In genomic region chr2:187519419-187520120, GRCh38 we compare ENCODE assay signal across 1 cellular context.
A peak's percentile ranks its signal among the peaks of the same experiment; 100 is the strongest.
TF ChIP-seq lines count a peak whose summit lies in the region.

No MANE protein-coding gene starts in this region.

TF ChIP-seq in HepG2, 621 proteins besides CTCF, POLR2A, EP300 and RAD21 (continued from another document and continues in another):
- TF ChIP-seq, protein P1, sequence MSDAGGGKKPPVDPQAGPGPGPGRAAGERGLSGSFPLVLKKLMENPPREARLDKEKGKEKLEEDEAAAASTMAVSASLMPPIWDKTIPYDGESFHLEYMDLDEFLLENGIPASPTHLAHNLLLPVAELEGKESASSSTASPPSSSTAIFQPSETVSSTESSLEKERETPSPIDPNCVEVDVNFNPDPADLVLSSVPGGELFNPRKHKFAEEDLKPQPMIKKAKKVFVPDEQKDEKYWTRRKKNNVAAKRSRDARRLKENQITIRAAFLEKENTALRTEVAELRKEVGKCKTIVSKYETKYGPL (CRISPR knock-in tag; IDR thresholded peaks at IDR 0.05), result no peak
- TF ChIP-seq AGO1 (IDR thresholded peaks at IDR 0.05; ENCODE audit: low read depth, low read length, poor library complexity, severe bottlenecking) (no peak), ZNF225 (CRISPR knock-in tag; IDR thresholded peaks at IDR 0.05) (no peak), GLMP (CRISPR knock-in tag; IDR thresholded peaks at IDR 0.05; ENCODE audit: borderline replicate concordance) (no peak), ZKSCAN8 (CRISPR knock-in tag; IDR thresholded peaks at IDR 0.05; ENCODE audit: borderline replicate concordance) (no peak), ZNF367 (CRISPR knock-in tag; IDR thresholded peaks at IDR 0.05; ENCODE audit: borderline replicate concordance) (no peak), ZNF557 (CRISPR knock-in tag; IDR thresholded peaks at IDR 0.05) (no peak), MXD4 (CRISPR knock-in tag; IDR thresholded peaks at IDR 0.05) (no peak), ZFP36L1 (CRISPR knock-in tag; IDR thresholded peaks at IDR 0.05) (no peak), FOXA3 (CRISPR knock-in tag; IDR thresholded peaks at IDR 0.05) (peak; percentile 81), ZFP90 (CRISPR knock-in tag; IDR thresholded peaks at IDR 0.05; ENCODE audit: borderline replicate concordance) (no peak; the same call in 1 of the 2 replicates), EHMT2 (IDR thresholded peaks at IDR 0.05; ENCODE audit: borderline replicate concordance, low read depth, low read length) (no peak), ZNF747 (CRISPR knock-in tag; IDR thresholded peaks at IDR 0.05; ENCODE audit: borderline replicate concordance) (no peak; the same call in 1 of the 2 replicates), MTF1 (CRISPR knock-in tag; IDR thresholded peaks at IDR 0.05) (no peak), ZNF441 (CRISPR knock-in tag; IDR thresholded peaks at IDR 0.05; ENCODE audit: borderline replicate concordance) (no peak), BRCA1 (CRISPR knock-in tag; IDR thresholded peaks at IDR 0.05) (no peak; the same call in 1 of the 2 replicates), GATAD2A (CRISPR knock-in tag; IDR thresholded peaks at IDR 0.05) (peak; percentile 63; the same call in 1 of the 2 replicates), MEIS2 (CRISPR knock-in tag; IDR thresholded peaks at IDR 0.05) (no peak), RBM39 (IDR thresholded peaks at IDR 0.05; ENCODE audit: low read depth, low read length, poor library complexity, severe bottlenecking) (no peak), ZNF121 (CRISPR knock-in tag; IDR thresholded peaks at IDR 0.05) (no peak), POLR2AphosphoS5 (IDR thresholded peaks at IDR 0.05; ENCODE audit: low read depth, low read length) (no peak), KDM5B (CRISPR knock-in tag; IDR thresholded peaks at IDR 0.05; ENCODE audit: borderline replicate concordance) (no peak), ZFP82 (CRISPR knock-in tag; IDR thresholded peaks at IDR 0.05; ENCODE audit: borderline replicate concordance) (no peak), ZNF709 (CRISPR knock-in tag; IDR thresholded peaks at IDR 0.05) (no peak), RFXAP (CRISPR knock-in tag; IDR thresholded peaks at IDR 0.05; ENCODE audit: borderline replicate concordance) (0 out of 2 replicates have a peak, but pooled peaks have one; percentile 41), FOXA1 (IDR thresholded peaks at IDR 0.05) (no peak), FOXA1 (CRISPR knock-in tag; IDR thresholded peaks at IDR 0.05) (peak; percentile 56; the same call in 1 of the 2 replicates), U2AF1 (optimal IDR thresholded peaks at IDR 0.05; ENCODE audit: low read depth, low read length) (no peak), CSRNP2 (CRISPR knock-in tag; conservative IDR thresholded peaks at IDR 0.05; ENCODE audit: low read depth) (no peak), ZFYVE20 (CRISPR knock-in tag; IDR thresholded peaks at IDR 0.05; ENCODE audit: borderline replicate concordance, low read depth) (no peak), BHLHE40 (IDR thresholded peaks at IDR 0.05; ENCODE audit: low read length) (no peak), DDIT3 (CRISPR knock-in tag; IDR thresholded peaks at IDR 0.05) (no peak), CREM (IDR thresholded peaks at IDR 0.05) (no peak), CREM (CRISPR knock-in tag; IDR thresholded peaks at IDR 0.05) (no peak), FOXJ3 (CRISPR knock-in tag; IDR thresholded peaks at IDR 0.05; ENCODE audit: borderline replicate concordance) (peak; percentile 24; the same call in 1 of the 2 replicates), ATF3 (CRISPR knock-in tag; IDR thresholded peaks at IDR 0.05) (no peak), ZNF775 (CRISPR knock-in tag; IDR thresholded peaks at IDR 0.05; ENCODE audit: borderline replicate concordance) (no peak), ZNF530 (CRISPR knock-in tag; IDR thresholded peaks at IDR 0.05; ENCODE audit: low read depth) (no peak), ZNF431 (CRISPR knock-in tag; IDR thresholded peaks at IDR 0.05; ENCODE audit: borderline replicate concordance, low read depth) (no peak), SIX4 (CRISPR knock-in tag; IDR thresholded peaks at IDR 0.05) (no peak), ZNF772 (CRISPR knock-in tag; IDR thresholded peaks at IDR 0.05) (0 out of 2 replicates have a peak, but pooled peaks have one; percentile 34), MZF1 (CRISPR knock-in tag; IDR thresholded peaks at IDR 0.05; ENCODE audit: borderline replicate concordance) (no peak), FOXP1 (IDR thresholded peaks at IDR 0.05) (no peak), FOXP1 (CRISPR knock-in tag; IDR thresholded peaks at IDR 0.05) (peak; percentile 46; the same call in 1 of the 2 replicates), SYNCRIP (IDR thresholded peaks at IDR 0.05; ENCODE audit: insufficient read depth, low read depth, low read length) (no peak), ZNF34 (CRISPR knock-in tag; IDR thresholded peaks at IDR 0.05; ENCODE audit: borderline replicate concordance) (no peak), NR2F1 (CRISPR knock-in tag; IDR thresholded peaks at IDR 0.05) (no peak)
- TF ChIP-seq, protein P2, sequence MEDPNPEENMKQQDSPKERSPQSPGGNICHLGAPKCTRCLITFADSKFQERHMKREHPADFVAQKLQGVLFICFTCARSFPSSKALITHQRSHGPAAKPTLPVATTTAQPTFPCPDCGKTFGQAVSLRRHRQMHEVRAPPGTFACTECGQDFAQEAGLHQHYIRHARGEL (CRISPR knock-in tag; IDR thresholded peaks at IDR 0.05), result no peak
- TF ChIP-seq, protein P3, sequence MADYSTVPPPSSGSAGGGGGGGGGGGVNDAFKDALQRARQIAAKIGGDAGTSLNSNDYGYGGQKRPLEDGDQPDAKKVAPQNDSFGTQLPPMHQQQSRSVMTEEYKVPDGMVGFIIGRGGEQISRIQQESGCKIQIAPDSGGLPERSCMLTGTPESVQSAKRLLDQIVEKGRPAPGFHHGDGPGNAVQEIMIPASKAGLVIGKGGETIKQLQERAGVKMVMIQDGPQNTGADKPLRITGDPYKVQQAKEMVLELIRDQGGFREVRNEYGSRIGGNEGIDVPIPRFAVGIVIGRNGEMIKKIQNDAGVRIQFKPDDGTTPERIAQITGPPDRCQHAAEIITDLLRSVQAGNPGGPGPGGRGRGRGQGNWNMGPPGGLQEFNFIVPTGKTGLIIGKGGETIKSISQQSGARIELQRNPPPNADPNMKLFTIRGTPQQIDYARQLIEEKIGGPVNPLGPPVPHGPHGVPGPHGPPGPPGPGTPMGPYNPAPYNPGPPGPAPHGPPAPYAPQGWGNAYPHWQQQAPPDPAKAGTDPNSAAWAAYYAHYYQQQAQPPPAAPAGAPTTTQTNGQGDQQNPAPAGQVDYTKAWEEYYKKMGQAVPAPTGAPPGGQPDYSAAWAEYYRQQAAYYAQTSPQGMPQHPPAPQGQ (CRISPR knock-in tag; IDR thresholded peaks at IDR 0.05; ENCODE audit: borderline replicate concordance), result 0 out of 2 replicates have a peak, but pooled peaks have one; percentile 83
- TF ChIP-seq, protein P4, sequence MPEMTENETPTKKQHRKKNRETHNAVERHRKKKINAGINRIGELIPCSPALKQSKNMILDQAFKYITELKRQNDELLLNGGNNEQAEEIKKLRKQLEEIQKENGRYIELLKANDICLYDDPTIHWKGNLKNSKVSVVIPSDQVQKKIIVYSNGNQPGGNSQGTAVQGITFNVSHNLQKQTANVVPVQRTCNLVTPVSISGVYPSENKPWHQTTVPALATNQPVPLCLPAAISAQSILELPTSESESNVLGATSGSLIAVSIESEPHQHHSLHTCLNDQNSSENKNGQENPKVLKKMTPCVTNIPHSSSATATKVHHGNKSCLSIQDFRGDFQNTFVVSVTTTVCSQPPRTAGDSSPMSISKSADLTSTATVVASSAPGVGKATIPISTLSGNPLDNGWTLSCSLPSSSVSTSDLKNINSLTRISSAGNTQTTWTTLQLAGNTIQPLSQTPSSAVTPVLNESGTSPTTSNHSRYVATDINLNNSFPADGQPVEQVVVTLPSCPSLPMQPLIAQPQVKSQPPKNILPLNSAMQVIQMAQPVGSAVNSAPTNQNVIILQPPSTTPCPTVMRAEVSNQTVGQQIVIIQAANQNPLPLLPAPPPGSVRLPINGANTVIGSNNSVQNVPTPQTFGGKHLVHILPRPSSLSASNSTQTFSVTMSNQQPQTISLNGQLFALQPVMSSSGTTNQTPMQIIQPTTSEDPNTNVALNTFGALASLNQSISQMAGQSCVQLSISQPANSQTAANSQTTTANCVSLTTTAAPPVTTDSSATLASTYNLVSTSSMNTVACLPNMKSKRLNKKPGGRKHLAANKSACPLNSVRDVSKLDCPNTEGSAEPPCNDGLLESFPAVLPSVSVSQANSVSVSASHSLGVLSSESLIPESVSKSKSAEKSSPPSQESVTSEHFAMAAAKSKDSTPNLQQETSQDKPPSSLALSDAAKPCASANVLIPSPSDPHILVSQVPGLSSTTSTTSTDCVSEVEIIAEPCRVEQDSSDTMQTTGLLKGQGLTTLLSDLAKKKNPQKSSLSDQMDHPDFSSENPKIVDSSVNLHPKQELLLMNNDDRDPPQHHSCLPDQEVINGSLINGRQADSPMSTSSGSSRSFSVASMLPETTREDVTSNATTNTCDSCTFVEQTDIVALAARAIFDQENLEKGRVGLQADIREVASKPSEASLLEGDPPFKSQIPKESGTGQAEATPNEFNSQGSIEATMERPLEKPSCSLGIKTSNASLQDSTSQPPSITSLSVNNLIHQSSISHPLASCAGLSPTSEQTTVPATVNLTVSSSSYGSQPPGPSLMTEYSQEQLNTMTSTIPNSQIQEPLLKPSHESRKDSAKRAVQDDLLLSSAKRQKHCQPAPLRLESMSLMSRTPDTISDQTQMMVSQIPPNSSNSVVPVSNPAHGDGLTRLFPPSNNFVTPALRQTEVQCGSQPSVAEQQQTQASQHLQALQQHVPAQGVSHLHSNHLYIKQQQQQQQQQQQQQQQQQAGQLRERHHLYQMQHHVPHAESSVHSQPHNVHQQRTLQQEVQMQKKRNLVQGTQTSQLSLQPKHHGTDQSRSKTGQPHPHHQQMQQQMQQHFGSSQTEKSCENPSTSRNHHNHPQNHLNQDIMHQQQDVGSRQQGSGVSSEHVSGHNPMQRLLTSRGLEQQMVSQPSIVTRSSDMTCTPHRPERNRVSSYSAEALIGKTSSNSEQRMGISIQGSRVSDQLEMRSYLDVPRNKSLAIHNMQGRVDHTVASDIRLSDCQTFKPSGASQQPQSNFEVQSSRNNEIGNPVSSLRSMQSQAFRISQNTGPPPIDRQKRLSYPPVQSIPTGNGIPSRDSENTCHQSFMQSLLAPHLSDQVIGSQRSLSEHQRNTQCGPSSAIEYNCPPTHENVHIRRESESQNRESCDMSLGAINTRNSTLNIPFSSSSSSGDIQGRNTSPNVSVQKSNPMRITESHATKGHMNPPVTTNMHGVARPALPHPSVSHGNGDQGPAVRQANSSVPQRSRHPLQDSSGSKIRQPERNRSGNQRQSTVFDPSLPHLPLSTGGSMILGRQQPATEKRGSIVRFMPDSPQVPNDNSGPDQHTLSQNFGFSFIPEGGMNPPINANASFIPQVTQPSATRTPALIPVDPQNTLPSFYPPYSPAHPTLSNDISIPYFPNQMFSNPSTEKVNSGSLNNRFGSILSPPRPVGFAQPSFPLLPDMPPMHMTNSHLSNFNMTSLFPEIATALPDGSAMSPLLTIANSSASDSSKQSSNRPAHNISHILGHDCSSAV (CRISPR knock-in tag; IDR thresholded peaks at IDR 0.05; ENCODE audit: borderline replicate concordance), result no peak
- TF ChIP-seq, protein P5, sequence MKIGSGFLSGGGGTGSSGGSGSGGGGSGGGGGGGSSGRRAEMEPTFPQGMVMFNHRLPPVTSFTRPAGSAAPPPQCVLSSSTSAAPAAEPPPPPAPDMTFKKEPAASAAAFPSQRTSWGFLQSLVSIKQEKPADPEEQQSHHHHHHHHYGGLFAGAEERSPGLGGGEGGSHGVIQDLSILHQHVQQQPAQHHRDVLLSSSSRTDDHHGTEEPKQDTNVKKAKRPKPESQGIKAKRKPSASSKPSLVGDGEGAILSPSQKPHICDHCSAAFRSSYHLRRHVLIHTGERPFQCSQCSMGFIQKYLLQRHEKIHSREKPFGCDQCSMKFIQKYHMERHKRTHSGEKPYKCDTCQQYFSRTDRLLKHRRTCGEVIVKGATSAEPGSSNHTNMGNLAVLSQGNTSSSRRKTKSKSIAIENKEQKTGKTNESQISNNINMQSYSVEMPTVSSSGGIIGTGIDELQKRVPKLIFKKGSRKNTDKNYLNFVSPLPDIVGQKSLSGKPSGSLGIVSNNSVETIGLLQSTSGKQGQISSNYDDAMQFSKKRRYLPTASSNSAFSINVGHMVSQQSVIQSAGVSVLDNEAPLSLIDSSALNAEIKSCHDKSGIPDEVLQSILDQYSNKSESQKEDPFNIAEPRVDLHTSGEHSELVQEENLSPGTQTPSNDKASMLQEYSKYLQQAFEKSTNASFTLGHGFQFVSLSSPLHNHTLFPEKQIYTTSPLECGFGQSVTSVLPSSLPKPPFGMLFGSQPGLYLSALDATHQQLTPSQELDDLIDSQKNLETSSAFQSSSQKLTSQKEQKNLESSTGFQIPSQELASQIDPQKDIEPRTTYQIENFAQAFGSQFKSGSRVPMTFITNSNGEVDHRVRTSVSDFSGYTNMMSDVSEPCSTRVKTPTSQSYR (CRISPR knock-in tag; IDR thresholded peaks at IDR 0.05; ENCODE audit: borderline replicate concordance), result peak; percentile 76
- TF ChIP-seq, protein P6, sequence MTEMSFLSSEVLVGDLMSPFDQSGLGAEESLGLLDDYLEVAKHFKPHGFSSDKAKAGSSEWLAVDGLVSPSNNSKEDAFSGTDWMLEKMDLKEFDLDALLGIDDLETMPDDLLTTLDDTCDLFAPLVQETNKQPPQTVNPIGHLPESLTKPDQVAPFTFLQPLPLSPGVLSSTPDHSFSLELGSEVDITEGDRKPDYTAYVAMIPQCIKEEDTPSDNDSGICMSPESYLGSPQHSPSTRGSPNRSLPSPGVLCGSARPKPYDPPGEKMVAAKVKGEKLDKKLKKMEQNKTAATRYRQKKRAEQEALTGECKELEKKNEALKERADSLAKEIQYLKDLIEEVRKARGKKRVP (CRISPR knock-in tag; IDR thresholded peaks at IDR 0.05), result no peak
